ENCODE assay signal across 26 cellular contexts in the genomic region with DNA sequence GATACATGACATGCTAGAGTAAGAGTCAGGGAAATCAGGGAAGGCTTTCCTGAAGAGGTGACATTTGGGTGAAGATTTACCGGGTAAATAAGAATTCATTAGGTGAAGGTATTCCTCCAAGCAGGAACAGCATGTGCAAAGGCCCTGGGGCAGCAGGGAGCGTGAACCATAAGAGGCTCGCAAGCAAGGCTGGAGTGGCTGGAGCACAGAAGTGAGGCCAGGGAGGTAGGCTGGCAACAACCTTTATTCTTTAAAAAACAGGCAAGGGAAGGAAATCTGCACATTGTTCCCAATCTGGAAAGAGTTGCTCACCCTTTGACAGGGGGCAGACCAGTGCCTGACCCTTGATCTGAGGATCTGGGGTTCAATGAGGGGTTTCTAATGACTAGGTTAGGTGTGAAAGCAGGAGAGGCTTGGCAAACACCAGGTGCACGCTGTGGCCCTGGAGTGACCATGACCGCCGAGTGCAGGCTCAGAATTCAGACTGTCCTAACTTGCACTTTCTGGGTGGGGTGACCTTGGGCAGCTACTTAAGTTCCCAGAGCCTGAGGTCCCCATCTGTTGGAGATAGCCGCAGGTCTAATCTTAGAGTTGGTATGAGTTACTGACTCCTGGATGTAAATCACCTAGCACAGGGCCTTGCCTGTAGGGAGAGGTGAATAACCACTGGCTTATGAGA. TPM values are rescaled to one million over a fixed set of nuclear protein-coding genes. Genes with fewer than 3 reads are reported as not detected.
DNase-seq lines count a peak whose midpoint lies in the region; ATAC-seq, FAIRE-seq and TF ChIP-seq lines count a peak whose summit lies in the region.
"Had no signal": no experiment of that assay in that cellular context is flagged by ENCODE, and none has a peak within 500 bp of the region (broad histone marks: within the 10 kb centered on the region; RNA-seq: fewer than 3 reads in every experiment).

No MANE protein-coding gene starts in this region.

- peak overlapping the region; percentile 87 for H3K27ac Mint-ChIP-seq in osteocyte (ENCODE audit: unreplicated experiment)
- H3K27ac Mint-ChIP-seq: activated naive CD4-positive, alpha-beta T cell treated with anti-CD3 and anti-CD28 coated beads, Interleukin-2, amount 10 ng/mL, durations not matched to agents 7 days and 5 days; activated T-cell treated with anti-CD3 and anti-CD28 coated beads, Interleukin-2, amount 50 U/mL, for 72 hours; immature natural killer cell; natural killer cell; T-helper 17 cell had no signal

- TF ChIP-seq RAD21 in A549 (conservative IDR thresholded peaks at IDR 0.05 in 1 of 2, IDR thresholded peaks at IDR 0.05 in 1 of 2) = no peak

- no peaks in the 10 kb centered on the region for H3K9me3 Mint-ChIP-seq in osteocyte (ENCODE audit: unreplicated experiment)
- H3K9me3 Mint-ChIP-seq: activated naive CD4-positive, alpha-beta T cell treated with anti-CD3 and anti-CD28 coated beads, Interleukin-2, amount 10 ng/mL, durations not matched to agents 7 days and 5 days; activated T-cell treated with anti-CD3 and anti-CD28 coated beads, Interleukin-2, amount 50 U/mL, for 72 hours; immature natural killer cell; natural killer cell had no signal

- H3K9me3 ChIP-seq in A549 = no peaks in the 10 kb centered on the region
- H3K9me3 ChIP-seq: BE2C had no signal

- H3K4me1 ChIP-seq in A549 = no peaks in the 10 kb centered on the region; the same call in 2 of the 3 replicates
- H3K4me1 ChIP-seq: BE2C had no signal

- ATAC-seq in A549 (no peak), esophagus mucosa (peak; percentile 8), HG03457 (IDR thresholded peaks at IDR 0.05; ENCODE audit: unreplicated experiment) (no peak)
- ATAC-seq: activated T-cell treated with anti-CD3 and anti-CD28 coated beads, Interleukin-2, amount 50 U/mL, for 72 hours; natural killer cell; T-helper 17 cell had no signal

- DNase-seq in A549 (ENCODE audit: low read depth in 1 of 2, low spot score in 1 of 2) = no peak
- DNase-seq in osteocyte (ENCODE audit: extremely low spot score, unreplicated experiment) = no peak
- no peak for DNase-seq in SIG-M5 treated with dmso at 0.1 percent for 504 hours (lab: John Stamatoyannopoulos, UW; ENCODE audit: unreplicated experiment)
- DNase-seq in ACHN = no peak
- no peak for DNase-seq in T-helper 9 cell
- DNase-seq: activated CD4-positive, alpha-beta T cell treated with anti-CD3 and anti-CD28 coated beads for 48 hours; activated naive CD4-positive, alpha-beta T cell treated with anti-CD3 and anti-CD28 coated beads, Interleukin-2, amount 10 ng/mL, durations not matched to agents 7 days and 5 days; activated T-cell treated with anti-CD3 and anti-CD28 coated beads, Interleukin-2, amount 50 U/mL, for 72 hours; BE2C; cerebellar nuclear complex; DMS79; effector CD8-positive, alpha-beta T cell; immature natural killer cell; natural killer cell; NCI-H1105 treated with DMSO at 0.1 percent for 48 hours; NCI-H2029; NCI-H2227 treated with DMSO at 0.1 percent for 48 hours; T-helper 17 cell had no signal

- POLR2A ChIA-PET in A549 (lab: Yijun Ruan, JAX) = no interaction called here

- peaks cover 70% of the 10 kb centered on the region for H3K4me1 Mint-ChIP-seq in osteocyte (ENCODE audit: unreplicated experiment)
- H3K4me1 Mint-ChIP-seq: activated naive CD4-positive, alpha-beta T cell treated with anti-CD3 and anti-CD28 coated beads, Interleukin-2, amount 10 ng/mL, durations not matched to agents 7 days and 5 days had no signal

- CTCF ChIA-PET in A549 (lab: Yijun Ruan, JAX) = interaction anchor here (1.1 to 1.9 kb wide), 4 partner anchors 29 to 206 kb away, joined by 3 to 7 read pairs (median 4); no protein-coding TSS in a partner anchor

- whole genome bisulfite sequencing in A549 (ENCODE audit: missing lambda C conversion rate) = 86% methylated on average over 7 of the region's 7 CpGs

- no peak overlapping the region for H3K27ac ChIP-seq in A549
- H3K27ac ChIP-seq in angular gyrus (ENCODE audit: low read depth, low read length) = peak overlapping the region; percentile 97
- H3K27ac ChIP-seq: SK-N-MC had no signal

- no peak overlapping the region for H3K4me2 ChIP-seq in A549

- TF ChIP-seq CTCF in A549 (IDR thresholded peaks at IDR 0.05) = no peak
- no peak for TF ChIP-seq CTCF in osteocyte (IDR thresholded peaks at IDR 0.05)

- no peak overlapping the region for H3K4me3 ChIP-seq in A549
- H3K4me3 ChIP-seq: SK-N-MC had no signal

- peaks cover 15% of the 10 kb centered on the region for H3K36me3 Mint-ChIP-seq in osteocyte (ENCODE audit: unreplicated experiment)
- H3K36me3 Mint-ChIP-seq: activated naive CD4-positive, alpha-beta T cell treated with anti-CD3 and anti-CD28 coated beads, Interleukin-2, amount 10 ng/mL, durations not matched to agents 7 days and 5 days; immature natural killer cell; natural killer cell had no signal

- no peak for FAIRE-seq in A549 (lab: Jason Lieb, UNC)
- FAIRE-seq: frontal cortex, H54 had no signal

- TF ChIP-seq EP300 in A549 (IDR thresholded peaks at IDR 0.05) = no peak

- TF ChIP-seq POLR2A in A549 (IDR thresholded peaks at IDR 0.05; ENCODE audit: low read length) = no peak

- peak overlapping the region; percentile 83 for H3K4me3 Mint-ChIP-seq in osteocyte (ENCODE audit: unreplicated experiment)
- H3K4me3 Mint-ChIP-seq: activated naive CD4-positive, alpha-beta T cell treated with anti-CD3 and anti-CD28 coated beads, Interleukin-2, amount 10 ng/mL, durations not matched to agents 7 days and 5 days; activated T-cell treated with anti-CD3 and anti-CD28 coated beads, Interleukin-2, amount 50 U/mL, for 72 hours; immature natural killer cell; natural killer cell had no signal

- no peaks in the 10 kb centered on the region for H3K27me3 Mint-ChIP-seq in osteocyte (ENCODE audit: unreplicated experiment)

- in situ Hi-C loops in ACHN (cut with HindIII; ENCODE audit: low pct_ligation_motif_present, low pct_unique_long_range_greater_than_20kb, low sequenced_read_pairs) = no loop called here

TF ChIP-seq in A549, 52 proteins besides CTCF, POLR2A, EP300 and RAD21:
- TF ChIP-seq TP53 (CRISPR knock-in tag; IDR thresholded peaks at IDR 0.05) (no peak), ZFP36 (IDR thresholded peaks at IDR 0.05; ENCODE audit: borderline replicate concordance, partially characterized antibody) (peak; percentile 17)
TF ChIP-seq in A549: peak in this region for 1.

RNA-seq across cellular contexts. Expression of gene KIAA1755, which starts 1.9 kb away (rescaled TPM):
- polyA plus RNA-seq in A549 (2011; rRNA removed) (0.04 and 0.05 TPM in 2 replicates), A549 (2017; fragmentation: RNase III; extraction: RNeasy Plus Mini Kit Qiagen cat#74134 plus additional on column Dnase treatment) (0.13 to 0.25 TPM (median 0.21 TPM) in 3 replicates)
- polyA plus RNA-seq in A549 (2012; cell fraction: cytosol; rRNA removed) = 0.07 and 0.10 TPM in 2 replicates
- 0.28 and 0.33 TPM in 2 replicates for polyA plus RNA-seq in A549 (2012; cell fraction: nucleus; rRNA removed)
- polyA minus RNA-seq in A549 (2011; rRNA and poly(A)+ RNA removed) = 0.17 and 0.24 TPM in 2 replicates
- total RNA-seq in esophagus mucosa (0.32 TPM), osteocyte (50.2 and 60.6 TPM in 2 replicates)
- total RNA-seq: A673; activated T-cell treated with anti-CD3 and anti-CD28 coated beads, Interleukin-2, amount 50 U/mL, for 72 hours; natural killer cell; T-helper 17 cell had no signal
- polyA plus RNA-seq: immature natural killer cell had no signal

RNA-seq across cellular contexts. Expression of gene BPI, which starts 45.3 kb away (rescaled TPM):
- polyA plus RNA-seq in A549 (2011; rRNA removed) (not detected in 2 replicates), A549 (2017; fragmentation: RNase III; extraction: RNeasy Plus Mini Kit Qiagen cat#74134 plus additional on column Dnase treatment) (not detected in 3 replicates)
- polyA plus RNA-seq in A549 (2012; cell fraction: cytosol; rRNA removed) = not detected in 2 replicates
- not detected in 2 replicates for polyA plus RNA-seq in A549 (2012; cell fraction: nucleus; rRNA removed)
- polyA minus RNA-seq in A549 (2011; rRNA and poly(A)+ RNA removed) = not detected in 2 replicates
- total RNA-seq in esophagus mucosa (not detected), osteocyte (7.7 and 8.5 TPM in 2 replicates)
- total RNA-seq: A673; activated T-cell treated with anti-CD3 and anti-CD28 coated beads, Interleukin-2, amount 50 U/mL, for 72 hours; epithelial cell of proximal tubule; T-helper 17 cell had no signal
- polyA plus RNA-seq: immature natural killer cell had no signal

Comparison
In these comparisons a context has a peak if more than half of its experiments do, and no peak if none do; other contexts are left out.
1. RNA of gene KIAA1755, which starts 1.9 kb away (total RNA-seq): 50.2 to 60.6 TPM in osteocyte; 0.32 TPM in esophagus mucosa (single experiment); every median in the first group is over 10 times any median in the second.